Comparison of ENCODE assay signal across 15 cellular contexts in the genomic region with DNA sequence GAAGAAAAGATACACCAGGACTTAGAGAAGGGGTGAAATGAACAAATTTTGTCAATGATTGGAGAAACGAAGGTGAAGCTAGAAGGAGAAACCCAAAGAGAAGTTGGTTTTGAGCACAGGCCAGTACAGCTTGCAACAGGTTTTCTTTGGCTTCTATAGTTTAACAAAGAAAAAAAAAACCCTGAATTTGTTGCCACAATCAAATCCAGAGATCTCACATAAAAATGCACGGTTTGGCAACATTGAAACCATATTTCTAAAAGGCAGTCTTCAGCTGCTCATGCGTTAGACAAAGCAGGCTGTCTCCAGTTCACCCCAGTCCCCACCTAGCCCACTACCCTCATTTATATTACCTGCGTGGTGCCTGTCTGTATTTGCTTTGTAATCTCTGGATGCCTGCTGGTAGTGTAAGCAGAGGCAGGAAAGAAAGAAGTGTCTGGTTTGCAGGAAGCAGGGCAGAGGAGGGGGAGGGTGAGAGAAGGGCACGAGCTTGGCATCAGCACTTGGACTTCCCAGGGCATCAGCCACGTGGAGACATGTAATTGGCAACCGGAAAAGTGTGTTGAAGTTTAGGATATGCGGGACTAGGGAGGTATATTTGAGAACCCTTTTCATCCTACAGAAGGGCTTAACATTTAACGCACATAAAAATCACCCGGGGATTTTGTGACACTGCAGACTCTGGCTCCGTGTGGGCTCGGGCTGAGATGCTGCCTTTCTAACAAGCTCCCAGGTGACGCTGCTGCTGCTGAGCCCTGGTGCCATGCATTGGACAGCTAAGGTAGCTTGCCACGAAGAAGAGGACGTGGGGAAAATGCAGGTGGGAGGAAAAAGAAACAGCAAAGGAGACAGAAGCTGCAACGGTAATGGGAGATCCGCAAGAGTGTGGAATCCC. TPM values are rescaled to one million over a fixed set of nuclear protein-coding genes. Genes with fewer than 3 reads are reported as not detected.
DNase-seq lines count a peak whose midpoint lies in the region; ATAC-seq and TF ChIP-seq lines count a peak whose summit lies in the region.
"Had no signal": no experiment of that assay in that cellular context is flagged by ENCODE, and none has a peak within 500 bp of the region (broad histone marks: within the 10 kb centered on the region; RNA-seq: fewer than 3 reads in every experiment).

No MANE protein-coding gene starts in this region.

- CTCF ChIA-PET in A673 (lab: Charles Lee), result no interaction called here

- WGBS in right lobe of liver (ENCODE audit: insufficient coverage, low coverage, low lambda C conversion rate, missing lambda C conversion rate), result 45% methylated on average over 15 of the region's 17 CpGs

- H3K27ac ChIP-seq in right lobe of liver, result peak overlapping the region in 2 of 3 donors; percentile 46 to 60
- H3K27ac ChIP-seq in A673 (ENCODE audit: low read depth, low read length, poor library complexity, severe bottlenecking), result no peak overlapping the region
- H3K27ac ChIP-seq: foreskin keratinocyte, upper lobe of left lung had no signal

- H3K4me3 ChIP-seq in adipocyte (ENCODE audit: low read length) (no peak overlapping the region), right lobe of liver (no peak overlapping the region), A673 (ENCODE audit: low read depth, low read length, poor library complexity, severe bottlenecking) (no peak overlapping the region)
- H3K4me3 ChIP-seq: lung, upper lobe of left lung had no signal

- H3K36me3 ChIP-seq in adipocyte (ENCODE audit: control insufficient read depth, insufficient read depth, low read length, severe bottlenecking) (peaks cover 11% of the 10 kb centered on the region), right lobe of liver (no peaks in the 10 kb centered on the region), A673 (ENCODE audit: insufficient read depth, low read length, poor library complexity, severe bottlenecking) (peaks cover 17% of the 10 kb centered on the region)

- BruUV-seq in A673 (replicated peaks; lab: Mats Ljungman, UMichigan), result no TSS peak

- peak; percentile 31 to 55 (median 49) for ATAC-seq in right lobe of liver
- ATAC-seq in GM19395 (IDR thresholded peaks at IDR 0.05; ENCODE audit: unreplicated experiment), result no peak
- ATAC-seq: foreskin keratinocyte had no signal

- no peak for TF ChIP-seq POLR2A in right lobe of liver (IDR thresholded peaks at IDR 0.05)

- H3K27me3 ChIP-seq in adipocyte (replicated peaks; ENCODE audit: control insufficient read depth, insufficient read depth, low read length), result no peaks in the 10 kb centered on the region
- no peaks in the 10 kb centered on the region for H3K27me3 ChIP-seq in right lobe of liver
- no peaks in the 10 kb centered on the region for H3K27me3 ChIP-seq in A673 (replicated peaks; ENCODE audit: insufficient read depth, low read depth, low read length, poor library complexity)
- H3K27me3 ChIP-seq: foreskin keratinocyte, upper lobe of left lung had no signal

- H3K4me1 ChIP-seq in adipocyte (ENCODE audit: control insufficient read depth, insufficient read depth, low read length) (peaks cover 25% of the 10 kb centered on the region), right lobe of liver (peaks cover 0 to 22% (median 8%) of the 10 kb centered on the region in 4 donors), A673 (ENCODE audit: insufficient read depth, low read length, poor library complexity, severe bottlenecking) (no peaks in the 10 kb centered on the region)
- H3K4me1 ChIP-seq: foreskin keratinocyte had no signal

- no peak overlapping the region for H3K9ac ChIP-seq in adipocyte (ENCODE audit: low read length)

- in situ Hi-C loops in GM13976 (cut with MboI; ENCODE audit: low sequenced_read_pairs, unreplicated experiment), result loop anchor here (10.0 kb wide), 1 partner anchor 413 kb away; no protein-coding TSS in a partner anchor

- DNase-seq in DMS153 treated with DMSO at 0.1 percent for 48 hours (lab: John Stamatoyannopoulos, UW; ENCODE audit: unreplicated experiment), result peak; percentile 44
- DNase-seq in NCI-H1092 treated with DMSO at 0.1 percent for 48 hours (lab: John Stamatoyannopoulos, UW), result peak; percentile 76
- DNase-seq in adipocyte (ENCODE audit: low read depth), result peak; percentile 42
- DNase-seq in right lobe of liver, result no peak
- no peak for DNase-seq in GM13976 (ENCODE audit: low spot score)
- DNase-seq in NCI-H1048 (lab: John Stamatoyannopoulos, UW), result no peak
- no peak for DNase-seq in A673 (ENCODE audit: low spot score)
- DNase-seq: activated CD8-positive, alpha-beta memory T cell treated with anti-CD3 and anti-CD28 coated beads, Interleukin-2, amount 50 U/mL, for 48 hours; foreskin keratinocyte; NCI-H526; retina; SW 1271; upper lobe of left lung had no signal

- H3K9me3 ChIP-seq in adipocyte (ENCODE audit: control insufficient read depth, low read length) (no peaks in the 10 kb centered on the region), right lobe of liver (no peaks in the 10 kb centered on the region), A673 (ENCODE audit: low read depth, low read length, poor library complexity, severe bottlenecking) (no peaks in the 10 kb centered on the region)
- H3K9me3 ChIP-seq: upper lobe of left lung had no signal

- no peak for TF ChIP-seq CTCF in right lobe of liver (IDR thresholded peaks at IDR 0.05)
- no peak for TF ChIP-seq CTCF in GM13976 (IDR thresholded peaks at IDR 0.05; ENCODE audit: borderline replicate concordance, control extremely low read depth, extremely low read depth, insufficient read depth, missing control alignments)
- no peak for TF ChIP-seq CTCF in A673 (conservative IDR thresholded peaks at IDR 0.05; ENCODE audit: low read depth, low read length)

- intact Hi-C loops in right lobe of liver (cut with DNase I), result loop anchor here in 1 of 2 donors (10.0 kb wide), 1 partner anchor 423 kb away; no protein-coding TSS in a partner anchor
- intact Hi-C loops in A673 (cut with micrococcal nuclease; ENCODE audit: unreplicated experiment), result no loop called here

- POLR2A ChIA-PET in A673 (lab: Charles Lee; ENCODE audit: low non-redundant PET), result no interaction called here

RNA-seq across cellular contexts. Expression of a gene that starts 14.4 kb away (rescaled TPM):
- total RNA-seq in right lobe of liver (10 to 100 TPM in 2 of 6 experiments, 1 to 10 TPM in 4; 4.2 to 50.9 (median 7.9) TPM), A673 (2021) (62.1 and 76.0 TPM in 2 replicates)

RNA-seq across cellular contexts. Expression of a gene that starts 48.5 kb away (rescaled TPM):
- total RNA-seq in right lobe of liver (not detected), A673 (2021) (0.33 and 0.56 TPM in 2 replicates)

Comparison
In these comparisons a context has a peak if more than half of its experiments do, and no peak if none do; other contexts are left out.
1. DNase-seq: peak in DMS153 treated with DMSO at 0.1 percent for 48 hours (single experiment), NCI-H1092 treated with DMSO at 0.1 percent for 48 hours (single experiment) and adipocyte (single experiment); none in right lobe of liver (0 of 3), GM13976 (single experiment), NCI-H1048 (single experiment) and A673 (single experiment).